Comparison of ENCODE assay signal across 34 cellular contexts in the genomic region with DNA sequence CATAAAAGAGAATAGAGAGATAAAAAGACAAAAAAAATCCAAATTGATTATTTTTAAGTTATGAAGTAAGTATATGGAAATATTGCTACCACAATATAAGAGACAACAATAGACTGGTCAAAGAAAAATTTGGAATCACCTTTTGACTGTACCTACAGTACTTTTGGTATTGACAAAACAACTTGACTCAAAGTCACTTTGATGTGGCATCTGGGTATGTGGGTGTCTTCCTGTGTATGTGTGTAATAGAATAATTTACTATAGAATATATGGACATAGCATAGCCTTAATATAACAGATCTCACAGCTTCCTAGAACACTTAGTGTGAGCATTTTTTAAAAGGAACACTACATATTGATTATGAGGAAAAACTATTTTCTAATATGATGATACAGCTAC.
"Had no signal": no experiment of that assay in that cellular context is flagged by ENCODE, and none has a peak within 500 bp of the region (broad histone marks: within the 10 kb centered on the region; RNA-seq: fewer than 3 reads in every experiment).

No MANE protein-coding gene starts in this region.

- H3K9me3 ChIP-seq: body of pancreas, breast epithelium had no signal

- H3K27me3 Mint-ChIP-seq: activated B cell treated with CpG ODN at 0.5 μM for 24 hours; activated CD4-positive, alpha-beta memory T cell treated with anti-CD3 and anti-CD28 coated beads for 36 hours; activated CD4-positive, alpha-beta T cell treated with anti-CD3 and anti-CD28 coated beads, Interleukin-2, amount 10 ng/mL, durations not matched to agents 24 days and 14 days; activated CD8-positive, alpha-beta T cell treated with anti-CD3 and anti-CD28 coated beads for 36 hours; activated naive CD8-positive, alpha-beta T cell treated with anti-CD3 and anti-CD28 coated beads for 36 hours; activated T-helper 17 cell treated with anti-CD3 and anti-CD28 coated beads, Interleukin-2, amount 50 U/mL, for 72 hours had no signal

- ATAC-seq: activated CD8-positive, alpha-beta T cell treated with anti-CD3 and anti-CD28 coated beads for 36 hours; activated naive CD4-positive, alpha-beta T cell treated with anti-CD3 and anti-CD28 coated beads, Interleukin-2, amount 50 U/mL, for 72 hours; activated T-cell treated with anti-CD3 and anti-CD28 coated beads, Interleukin-2, amount 50 U/mL, for 4 hours; activated T-cell treated with anti-CD3 and anti-CD28 coated beads, Interleukin-2, amount 50 U/mL, for 72 hours; activated T-helper 17 cell treated with anti-CD3 and anti-CD28 coated beads, Interleukin-2, amount 50 U/mL, for 72 hours; body of pancreas had no signal

- H3K4me1 ChIP-seq: adrenal gland, body of pancreas, breast epithelium had no signal

- H3K9me3 Mint-ChIP-seq: activated CD4-positive, alpha-beta memory T cell treated with anti-CD3 and anti-CD28 coated beads for 36 hours; activated CD4-positive, alpha-beta T cell treated with anti-CD3 and anti-CD28 coated beads, Interleukin-2, amount 10 ng/mL, durations not matched to agents 24 days and 14 days; activated naive CD4-positive, alpha-beta T cell treated with anti-CD3 and anti-CD28 coated beads for 36 hours; activated naive CD4-positive, alpha-beta T cell treated with anti-CD3 and anti-CD28 coated beads, Interleukin-2, amount 50 U/mL, for 72 hours; activated naive CD8-positive, alpha-beta T cell treated with anti-CD3 and anti-CD28 coated beads for 36 hours; activated T-cell treated with anti-CD3 and anti-CD28 coated beads, Interleukin-2, amount 50 U/mL, for 72 hours; activated T-helper 1 cell treated with anti-CD3 and anti-CD28 coated beads, Interleukin-12 subunit alpha, Interleukin-12 subunit beta, Interleukin-2, Interleukin-4 antibody, amounts not matched to agents 30 ng/mL and 10 ng/mL and 1 ng/mL, durations not matched to agents 14 hours and 24 hours and 36 hours; activated T-helper 17 cell treated with anti-CD3 and anti-CD28 coated beads, Interleukin-2, amount 50 U/mL, for 72 hours; T-helper 1 cell treated with Interleukin-12 subunit alpha and Interleukin-12 subunit beta and Interleukin-4 antibody, amounts not matched to agents 30 μg/mL and 1 μg/mL, for 36 hours; T-helper 2 cell treated with Interferon-gamma antibody and Interleukin-4, amounts not matched to agents 5 μg/mL and 100 μg/mL, for 36 hours had no signal

- H3K4me3 ChIP-seq: adrenal gland, body of pancreas, breast epithelium had no signal

- H3K4me1 Mint-ChIP-seq: activated B cell treated with CpG ODN at 0.5 μM for 24 hours; activated CD4-positive, alpha-beta T cell treated with anti-CD3 and anti-CD28 coated beads, Interleukin-2, amount 10 ng/mL, durations not matched to agents 24 days and 14 days; activated naive CD8-positive, alpha-beta T cell treated with anti-CD3 and anti-CD28 coated beads for 36 hours; activated T-helper 17 cell treated with anti-CD3 and anti-CD28 coated beads, Interleukin-2, amount 50 U/mL, for 72 hours had no signal

- H3K27me3 ChIP-seq: adrenal gland, body of pancreas, brain microvascular endothelial cell, breast epithelium had no signal

- DNase-seq: activated B cell treated with CpG ODN at 0.5 μM for 24 hours; activated CD4-positive, alpha-beta memory T cell treated with anti-CD3 and anti-CD28 coated beads for 36 hours; activated CD4-positive, alpha-beta T cell treated with anti-CD3 and anti-CD28 coated beads for 4 hours; activated CD4-positive, alpha-beta T cell treated with anti-CD3 and anti-CD28 coated beads, Interleukin-2, amount 10 ng/mL, durations not matched to agents 24 days and 14 days; activated CD4-positive, alpha-beta T cell treated with anti-CD3 and anti-CD28 coated beads, Interleukin-2, amount 50 U/mL, for 1 hour; activated CD4-positive, alpha-beta T cell treated with anti-CD3 and anti-CD28 coated beads, Interleukin-2, amount 50 U/mL, for 4 hours; activated CD4-positive, CD25-positive, alpha-beta regulatory T cell treated with anti-CD3 and anti-CD28 coated beads, Interleukin-2, amount 50 U/mL, for 72 hours; activated CD8-positive, alpha-beta memory T cell treated with anti-CD3 and anti-CD28 coated beads, Interleukin-2, amount 50 U/mL, for 4 hours; activated CD8-positive, alpha-beta T cell treated with anti-CD3 and anti-CD28 coated beads for 36 hours; activated effector memory CD4-positive, alpha-beta T cell treated with anti-CD3 and anti-CD28 coated beads, Interleukin-2, amount 50 U/mL, for 16 hours; activated gamma-delta T cell treated with Interleukin-2 at 50 U/mL for 16 hours; activated naive CD4-positive, alpha-beta T cell; activated naive CD4-positive, alpha-beta T cell treated with anti-CD3 and anti-CD28 coated beads for 36 hours; activated naive CD4-positive, alpha-beta T cell treated with anti-CD3 and anti-CD28 coated beads, Interleukin-2, amount 50 U/mL, for 16 hours; activated naive CD8-positive, alpha-beta T cell treated with anti-CD3 and anti-CD28 coated beads for 36 hours; activated T-cell treated with anti-CD3 and anti-CD28 coated beads for 4 hours; activated T-cell treated with anti-CD3 and anti-CD28 coated beads, Interleukin-2, amount 50 U/mL, for 1 hour; activated T-cell treated with anti-CD3 and anti-CD28 coated beads, Interleukin-2, amount 50 U/mL, for 4 hours; activated T-cell treated with anti-CD3 and anti-CD28 coated beads, Interleukin-2, amount 50 U/mL, for 72 hours; adrenal gland; amniotic stem cell; aorta; body of pancreas; brain microvascular endothelial cell; central memory CD4-positive, alpha-beta T cell; T-helper 2 cell; T-helper 9 cell had no signal

- H3K27ac ChIP-seq: adrenal gland, body of pancreas, brain microvascular endothelial cell, breast epithelium, VCaP had no signal

- H3K27ac Mint-ChIP-seq: activated B cell treated with CpG ODN at 0.5 μM for 24 hours; activated CD4-positive, alpha-beta memory T cell treated with anti-CD3 and anti-CD28 coated beads for 36 hours; activated CD4-positive, alpha-beta T cell treated with anti-CD3 and anti-CD28 coated beads, Interleukin-2, amount 10 ng/mL, durations not matched to agents 24 days and 14 days; activated CD8-positive, alpha-beta T cell treated with anti-CD3 and anti-CD28 coated beads for 36 hours; activated naive CD4-positive, alpha-beta T cell treated with anti-CD3 and anti-CD28 coated beads for 36 hours; activated naive CD4-positive, alpha-beta T cell treated with anti-CD3 and anti-CD28 coated beads, Interleukin-2, amount 50 U/mL, for 72 hours; activated naive CD8-positive, alpha-beta T cell treated with anti-CD3 and anti-CD28 coated beads for 36 hours; activated T-cell treated with anti-CD3 and anti-CD28 coated beads, Interleukin-2, amount 50 U/mL, for 72 hours; activated T-helper 1 cell treated with anti-CD3 and anti-CD28 coated beads, Interleukin-12 subunit alpha, Interleukin-12 subunit beta, Interleukin-2, Interleukin-4 antibody, amounts not matched to agents 30 ng/mL and 10 ng/mL and 1 ng/mL, durations not matched to agents 14 hours and 24 hours and 36 hours; activated T-helper 17 cell treated with anti-CD3 and anti-CD28 coated beads, Interleukin-2, amount 50 U/mL, for 72 hours; T-helper 1 cell treated with Interleukin-12 subunit alpha and Interleukin-12 subunit beta and Interleukin-4 antibody, amounts not matched to agents 30 μg/mL and 1 μg/mL, for 36 hours; T-helper 2 cell treated with Interferon-gamma antibody and Interleukin-4, amounts not matched to agents 5 μg/mL and 100 μg/mL, for 36 hours had no signal

- H3K36me3 ChIP-seq: adrenal gland, brain microvascular endothelial cell, breast epithelium had no signal

- H3K4me3 Mint-ChIP-seq: activated B cell treated with CpG ODN at 0.5 μM for 24 hours; activated CD4-positive, alpha-beta memory T cell treated with anti-CD3 and anti-CD28 coated beads for 36 hours; activated CD4-positive, alpha-beta T cell treated with anti-CD3 and anti-CD28 coated beads, Interleukin-2, amount 10 ng/mL, durations not matched to agents 24 days and 14 days; activated CD8-positive, alpha-beta T cell treated with anti-CD3 and anti-CD28 coated beads for 36 hours; activated naive CD4-positive, alpha-beta T cell treated with anti-CD3 and anti-CD28 coated beads for 36 hours; activated naive CD8-positive, alpha-beta T cell treated with anti-CD3 and anti-CD28 coated beads for 36 hours; activated T-cell treated with anti-CD3 and anti-CD28 coated beads, Interleukin-2, amount 50 U/mL, for 4 hours; activated T-cell treated with anti-CD3 and anti-CD28 coated beads, Interleukin-2, amount 50 U/mL, for 72 hours; activated T-helper 1 cell treated with anti-CD3 and anti-CD28 coated beads, Interleukin-12 subunit alpha, Interleukin-12 subunit beta, Interleukin-2, Interleukin-4 antibody, amounts not matched to agents 30 ng/mL and 10 ng/mL and 1 ng/mL, durations not matched to agents 14 hours and 24 hours and 36 hours; activated T-helper 17 cell treated with anti-CD3 and anti-CD28 coated beads, Interleukin-2, amount 50 U/mL, for 72 hours; T-helper 1 cell treated with Interleukin-12 subunit alpha and Interleukin-12 subunit beta and Interleukin-4 antibody, amounts not matched to agents 30 μg/mL and 1 μg/mL, for 36 hours; T-helper 2 cell treated with Interferon-gamma antibody and Interleukin-4, amounts not matched to agents 5 μg/mL and 100 μg/mL, for 36 hours had no signal

- H3K36me3 Mint-ChIP-seq: activated CD4-positive, alpha-beta memory T cell treated with anti-CD3 and anti-CD28 coated beads for 36 hours; activated naive CD4-positive, alpha-beta T cell treated with anti-CD3 and anti-CD28 coated beads, Interleukin-2, amount 50 U/mL, for 72 hours; activated naive CD8-positive, alpha-beta T cell treated with anti-CD3 and anti-CD28 coated beads for 36 hours had no signal
